In the genomic region with DNA sequence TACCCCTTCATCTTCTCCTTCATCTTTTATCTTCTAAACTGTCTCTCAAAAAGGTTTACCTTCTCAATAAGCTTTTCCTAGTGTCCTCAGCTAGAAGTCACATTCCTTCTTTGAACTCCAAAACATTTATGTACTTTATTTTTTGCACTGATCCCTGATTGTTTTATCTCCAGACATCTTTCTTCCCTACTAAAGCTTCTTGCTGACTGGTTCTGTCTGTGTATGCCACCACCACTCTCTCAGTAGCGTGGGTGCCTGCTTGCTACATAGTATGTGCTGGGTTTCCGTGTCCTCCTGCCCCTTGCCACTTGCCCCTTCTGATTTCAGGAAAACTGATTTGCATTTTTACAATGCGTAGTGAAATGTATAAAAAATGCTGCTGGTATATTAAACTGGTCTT, we compare ENCODE assay signal across 15 cellular contexts.
"Had no signal": no experiment of that assay in that cellular context is flagged by ENCODE, and none has a peak within 500 bp of the region (broad histone marks: within the 10 kb centered on the region; RNA-seq: fewer than 3 reads in every experiment).

No MANE protein-coding gene starts in this region.

- DNase-seq: activated CD4-positive, alpha-beta T cell treated with anti-CD3 and anti-CD28 coated beads, Interleukin-2, amount 50 U/mL, for 48 hours; activated naive CD4-positive, alpha-beta T cell treated with anti-CD3 and anti-CD28 coated beads, Interleukin-2, amount 10 ng/mL, durations not matched to agents 7 days and 5 days; aorta; effector memory CD4-positive, alpha-beta T cell; esophagus squamous epithelium; naive thymus-derived CD4-positive, alpha-beta T cell; ovary; stimulated activated CD8-positive, alpha-beta memory T cell treated with anti-CD3 and anti-CD28 coated beads, Interleukin-4, amount 100 ng/mL, for 48 hours; stimulated activated naive CD4-positive, alpha-beta T cell; T-helper 2 cell; upper lobe of right lung; WERI-Rb-1 had no signal

- H3K27me3 ChIP-seq: breast epithelium, esophagus squamous epithelium, ovary, upper lobe of right lung had no signal

- H3K27me3 Mint-ChIP-seq: activated naive CD4-positive, alpha-beta T cell treated with anti-CD3 and anti-CD28 coated beads, Interleukin-2, amount 10 ng/mL, durations not matched to agents 7 days and 5 days; dendritic cell treated with granulocyte-macrophage colony-stimulating factor and Interleukin-4, amounts not matched to agents 40 ng/mL and 50 ng/mL, for 4 days; memory B cell; naive thymus-derived CD4-positive, alpha-beta T cell had no signal

- ATAC-seq: naive thymus-derived CD4-positive, alpha-beta T cell; upper lobe of right lung had no signal

- H3K4me3 Mint-ChIP-seq: activated naive CD4-positive, alpha-beta T cell treated with anti-CD3 and anti-CD28 coated beads, Interleukin-2, amount 10 ng/mL, durations not matched to agents 7 days and 5 days; dendritic cell treated with granulocyte-macrophage colony-stimulating factor and Interleukin-4, amounts not matched to agents 40 ng/mL and 50 ng/mL, for 4 days; memory B cell; naive thymus-derived CD4-positive, alpha-beta T cell had no signal

- H3K27ac Mint-ChIP-seq: activated naive CD4-positive, alpha-beta T cell treated with anti-CD3 and anti-CD28 coated beads, Interleukin-2, amount 10 ng/mL, durations not matched to agents 7 days and 5 days; dendritic cell treated with granulocyte-macrophage colony-stimulating factor and Interleukin-4, amounts not matched to agents 40 ng/mL and 50 ng/mL, for 4 days; memory B cell had no signal

- H3K4me1 ChIP-seq: breast epithelium had no signal

- H3K36me3 ChIP-seq: breast epithelium, ovary, upper lobe of right lung had no signal

- H3K9me3 Mint-ChIP-seq: activated naive CD4-positive, alpha-beta T cell treated with anti-CD3 and anti-CD28 coated beads, Interleukin-2, amount 10 ng/mL, durations not matched to agents 7 days and 5 days; dendritic cell treated with granulocyte-macrophage colony-stimulating factor and Interleukin-4, amounts not matched to agents 40 ng/mL and 50 ng/mL, for 4 days; memory B cell; naive thymus-derived CD4-positive, alpha-beta T cell had no signal

- H3K4me3 ChIP-seq: breast epithelium, esophagus squamous epithelium, ovary, upper lobe of right lung had no signal

- H3K27ac ChIP-seq: breast epithelium, esophagus squamous epithelium, upper lobe of right lung, WERI-Rb-1 had no signal

- H3K9me3 ChIP-seq: breast epithelium, esophagus squamous epithelium, ovary, upper lobe of right lung had no signal
